ENCODE assay signal across 13 cellular contexts in the genomic region with DNA sequence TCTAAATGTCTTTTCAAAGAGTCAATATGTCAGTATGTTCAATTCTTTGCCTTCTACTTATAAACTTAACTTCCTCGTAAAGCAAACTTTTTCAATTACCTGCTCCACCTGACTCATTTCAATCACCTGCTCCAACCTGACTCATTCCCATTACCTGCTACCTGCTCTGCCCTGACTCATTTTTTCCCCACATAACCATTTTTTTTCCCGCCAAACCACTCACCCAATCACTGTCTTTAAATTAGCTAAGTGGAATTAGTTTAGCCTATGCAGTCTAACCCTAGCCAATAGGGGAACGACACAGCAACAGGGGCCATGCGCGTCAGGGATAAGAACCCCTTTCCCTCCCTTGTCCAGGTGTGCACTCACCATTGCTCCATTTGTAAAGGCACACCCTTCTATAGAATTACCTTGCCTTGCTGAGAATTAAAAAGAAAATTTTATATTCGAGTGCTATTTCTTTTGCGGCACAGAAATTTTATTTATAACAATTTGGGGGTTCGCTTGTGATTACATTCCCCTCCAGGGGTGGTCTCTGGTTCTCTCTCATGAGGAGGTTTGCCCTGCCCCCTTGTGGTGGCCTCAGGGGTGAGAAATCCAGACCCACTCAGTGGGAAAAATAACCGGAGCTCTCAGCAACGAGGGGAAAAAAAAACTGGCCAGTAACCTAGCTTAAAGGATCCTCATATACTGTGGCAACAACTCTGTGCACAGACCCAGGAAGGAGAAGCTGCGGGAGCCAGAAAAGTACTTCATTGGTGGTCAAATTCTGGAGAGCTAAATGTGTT.
DNase-seq lines count a peak whose midpoint lies in the region; FAIRE-seq and TF ChIP-seq lines count a peak whose summit lies in the region.
"Had no signal": no experiment of that assay in that cellular context is flagged by ENCODE, and none has a peak within 500 bp of the region (broad histone marks: within the 10 kb centered on the region; RNA-seq: fewer than 3 reads in every experiment).

No MANE protein-coding gene starts in this region.

- no peaks in the 10 kb centered on the region for H3K79me2 ChIP-seq in H1 (ENCODE audit: control insufficient read depth in 1 of 2, insufficient read depth in 2 of 2, low read length in 2 of 2)

- H3K4me1 Mint-ChIP-seq in activated T-cell treated with anti-CD3 and anti-CD28 coated beads, Interleukin-2, amount 50 U/mL, for 24 hours (ENCODE audit: low read depth) = peaks cover 3% of the 10 kb centered on the region

- H2BK5ac ChIP-seq in H1 (ENCODE audit: low read depth, low read length) = peak overlapping the region; percentile 52; the same call in 1 of the 2 replicates
- H2BK5ac ChIP-seq in neuronal stem cell (ENCODE audit: low read length) = no peak overlapping the region

- no peak overlapping the region for H2BK120ac ChIP-seq in H1 (replicated peaks; ENCODE audit: low read depth, low read length)
- H2BK120ac ChIP-seq in neuronal stem cell (ENCODE audit: low read depth, low read length) = no peak overlapping the region

- no peaks in the 10 kb centered on the region for H3K23me2 ChIP-seq in H1 (ENCODE audit: low read depth, low read length)

- no peak overlapping the region for H3K27ac ChIP-seq in H1 (ENCODE audit: low read depth, low read length)
- H3K27ac ChIP-seq in neuronal stem cell (replicated peaks; ENCODE audit: low read length) = no peak overlapping the region
- H3K27ac ChIP-seq: GM23248 had no signal

- 0 out of 2 replicates have a peak overlapping the region, but pooled peaks have one; percentile 92 for H2BK15ac ChIP-seq in H1 (ENCODE audit: low read length)
- no peak overlapping the region for H2BK15ac ChIP-seq in neuronal stem cell (ENCODE audit: low read length)

- peak; percentile 38 for TF ChIP-seq CTCF in NB4 (IDR thresholded peaks at IDR 0.05; ENCODE audit: low read depth, low read length)
- TF ChIP-seq CTCF in H1 (IDR thresholded peaks at IDR 0.05; ENCODE audit: control extremely low read depth in 1 of 3, insufficient read depth in 1 of 3, low read depth in 1 of 3, low read length in 3 of 3) = peak; percentile 65 to 77 (median 66)

- peak; percentile 85 to 90 for TF ChIP-seq RAD21 in H1 (IDR thresholded peaks at IDR 0.05 in 1 of 2, conservative IDR thresholded peaks at IDR 0.05 in 1 of 2; ENCODE audit: low read depth in 2 of 2, low read length in 2 of 2)

- CTCF ChIA-PET in H1 (lab: Charles Lee; ENCODE audit: partially characterized antibody) = interaction anchor here (0.5 to 2.8 kb wide), 21 partner anchors 9 to 362 kb away, joined by 3 to 25 read pairs (median 4); no protein-coding TSS in a partner anchor

- peaks cover 0 to 3% (median under 1%) of the 10 kb centered on the region in 4 experiments; a peak in 3 of 7 replicates for H3K27me3 ChIP-seq in H1 (replicated peaks in 1 of 4; ENCODE audit: control insufficient read depth in 3 of 4, extremely low read depth in 1 of 4, insufficient read depth in 3 of 4, low read length in 3 of 4)
- H3K27me3 ChIP-seq in neuronal stem cell (ENCODE audit: control insufficient read depth in 3 of 3, insufficient read depth in 3 of 3, low read depth in 1 of 3, low read length in 3 of 3) = peaks cover 0 to 1% (median 0%) of the 10 kb centered on the region in 3 experiments

- FAIRE-seq in H1 (lab: Jason Lieb, UNC) (peak; percentile 79), GM19239 (lab: Jason Lieb, UNC) (no peak)
- FAIRE-seq: colon had no signal

- no peak overlapping the region for H3K23ac ChIP-seq in H1 (ENCODE audit: insufficient read length)
- H3K23ac ChIP-seq in neuronal stem cell (ENCODE audit: low read depth, low read length, poor library complexity) = peak overlapping the region; percentile 43

- no peak overlapping the region for H3K4ac ChIP-seq in H1 (replicated peaks; ENCODE audit: insufficient read length, low read depth, low read length)
- no peak overlapping the region for H3K4ac ChIP-seq in neuronal stem cell (ENCODE audit: low read length)

- peak overlapping the region; percentile 44; the same call in 1 of the 2 replicates for H3K18ac ChIP-seq in H1 (ENCODE audit: extremely low read depth, low read length)
- H3K18ac ChIP-seq in neuronal stem cell (ENCODE audit: low read length) = no peak overlapping the region

- H3K9ac ChIP-seq in H1 (replicated peaks in 1 of 4; ENCODE audit: extremely low read depth in 1 of 4, low read depth in 3 of 4, low read length in 3 of 4) (no peak overlapping the region), neuronal stem cell (ENCODE audit: low read depth, low read length, poor library complexity) (no peak overlapping the region)
- H3K9ac ChIP-seq: GM23248 had no signal

- WGBS in H1 (ENCODE audit: extremely low coverage in 1 of 2, insufficient coverage in 1 of 2, insufficient read length in 1 of 2, insufficient replicate concordance in 2 of 2, low coverage in 1 of 2, low lambda C conversion rate in 2 of 2, missing lambda C conversion rate in 1 of 2), 2 experiments = 60% methylated on average over 11 of the region's 11 CpGs; no CpG with 5 or more reads in 1 of the 2 experiments
- 100% methylated on average over 1 of the region's 11 CpGs; no CpG with 5 or more reads in 1 of the 2 donors for WGBS in neuronal stem cell (ENCODE audit: extremely low coverage in 2 of 2, insufficient read length in 2 of 2, insufficient replicate concordance in 1 of 2), 2 donors

- DNase-seq in D341Med (ENCODE audit: low spot score) = peak; percentile 50
- no peak for DNase-seq in NB4 (ENCODE audit: low read depth)
- DNase-seq in H1 (ENCODE audit: low read depth in 1 of 2, low spot score in 2 of 2) = peak in 1 of 2 experiments; percentile 88
- DNase-seq in neuronal stem cell (ENCODE audit: low spot score) = no peak
- DNase-seq in activated T-cell treated with anti-CD3 and anti-CD28 coated beads, Interleukin-2, amount 50 U/mL, for 24 hours = no peak
- no peak for DNase-seq in KG1 (lab: John Stamatoyannopoulos, UW)
- DNase-seq in GM19239 (ENCODE audit: insufficient read length, low spot score) = no peak
- no peak for DNase-seq in NCI-H446 (lab: John Stamatoyannopoulos, UW)
- DNase-seq: GM23248; NCI-H1105; NK-92 treated with Interleukin-12 subunit alpha and Interleukin-12 subunit beta, amount 100 ng/mL, for 24 hours; T-helper 2 cell had no signal

- H3K4me1 ChIP-seq in H1 (replicated peaks in 1 of 4; ENCODE audit: control insufficient read depth in 3 of 4, insufficient read depth in 4 of 4, low read length in 3 of 4) = peaks cover 2 to 6% (median 4%) of the 10 kb centered on the region in 4 experiments; a peak in 4 of 7 replicates
- H3K4me1 ChIP-seq in neuronal stem cell (ENCODE audit: control insufficient read depth in 2 of 2, insufficient read depth in 1 of 2, low read depth in 1 of 2, low read length in 2 of 2) = no peaks in the 10 kb centered on the region

- peak overlapping the region in 1 of 2 experiments; percentile 27; a peak in 1 of 4 replicates for H3K4me2 ChIP-seq in H1 (ENCODE audit: insufficient read depth in 1 of 2, low read depth in 2 of 2, low read length in 2 of 2)
- H3K4me2 ChIP-seq in neuronal stem cell (ENCODE audit: insufficient read depth, low read length, poor library complexity, severe bottlenecking) = no peak overlapping the region

- TF ChIP-seq POLR2A in NB4 (IDR thresholded peaks at IDR 0.05; ENCODE audit: extremely low read depth, insufficient read length) (no peak), H1 (IDR thresholded peaks at IDR 0.05; ENCODE audit: control extremely low read depth in 1 of 2, low read depth in 2 of 2, low read length in 2 of 2) (no peak)

- no peak overlapping the region for H4K5ac ChIP-seq in H1 (ENCODE audit: insufficient read length, low read depth, low read length)

- H3K36me3 ChIP-seq in H1 (ENCODE audit: control insufficient read depth in 2 of 4, insufficient read depth in 4 of 4, low read length in 3 of 4) = peaks cover 0 to 3% (median 0%) of the 10 kb centered on the region in 4 experiments; a peak in 1 of 8 replicates
- peaks cover 0 to 3% of the 10 kb centered on the region in 2 donors for H3K36me3 ChIP-seq in neuronal stem cell (replicated peaks in 1 of 2; ENCODE audit: control insufficient read depth in 2 of 2, insufficient read depth in 2 of 2, low read length in 2 of 2)

- H3K9me3 Mint-ChIP-seq in activated T-cell treated with anti-CD3 and anti-CD28 coated beads, Interleukin-2, amount 50 U/mL, for 24 hours = peaks cover 19% of the 10 kb centered on the region

- H3K4me3 ChIP-seq in NB4 (ENCODE audit: low read depth, low read length) (no peak overlapping the region), H1 (ENCODE audit: extremely low read depth in 1 of 4, insufficient read depth in 2 of 4, low read depth in 3 of 4, low read length in 4 of 4) (no peak overlapping the region), neuronal stem cell (ENCODE audit: low read length in 2 of 2) (no peak overlapping the region)
- H3K4me3 ChIP-seq: GM23248 had no signal

- 0 out of 2 replicates have a peak overlapping the region, but pooled peaks have one; percentile 82 for H2AK5ac ChIP-seq in H1 (ENCODE audit: low read depth, low read length)
- no peak overlapping the region for H2AK5ac ChIP-seq in neuronal stem cell (ENCODE audit: low read depth, low read length)

- H3K9me3 ChIP-seq in H1 (ENCODE audit: insufficient read depth in 2 of 2, low read depth in 1 of 2, low read length in 1 of 2) (no peaks in the 10 kb centered on the region), neuronal stem cell (replicated peaks in 1 of 2; ENCODE audit: control insufficient read depth in 2 of 2, insufficient read depth in 1 of 2, low read depth in 1 of 2, low read length in 2 of 2) (peaks cover 0 to 4% of the 10 kb centered on the region in 2 donors)

- H4K8ac ChIP-seq in H1 (ENCODE audit: extremely low read depth, insufficient read depth, low read length) (no peak overlapping the region), neuronal stem cell (ENCODE audit: low read depth, low read length) (no peak overlapping the region)

- H3K27me3 Mint-ChIP-seq in activated T-cell treated with anti-CD3 and anti-CD28 coated beads, Interleukin-2, amount 50 U/mL, for 24 hours = no peaks in the 10 kb centered on the region

- H2BK20ac ChIP-seq in H1 (ENCODE audit: low read length) = peak overlapping the region; percentile 80; the same call in 1 of the 2 replicates

- no peak overlapping the region for H2AFZ ChIP-seq in H1 (ENCODE audit: low read length)
- H2AFZ ChIP-seq in neuronal stem cell (ENCODE audit: low read length) = no peak overlapping the region
- H2AFZ ChIP-seq: GM23248 had no signal

- POLR2A ChIA-PET in H1 (lab: Charles Lee; ENCODE audit: partially characterized antibody) = interaction anchor here (0.6 to 1.6 kb wide), 7 partner anchors 10 to 308 kb away, joined by 3 to 8 read pairs (median 3); no protein-coding TSS in a partner anchor

- no peaks in the 10 kb centered on the region for H4K20me1 ChIP-seq in H1 (replicated peaks in 1 of 2; ENCODE audit: control insufficient read depth in 1 of 2, insufficient read depth in 2 of 2, low read length in 2 of 2)

- H3K56ac ChIP-seq in H1 (replicated peaks; ENCODE audit: insufficient read length, low read depth, low read length) = no peak overlapping the region

- H3K4me3 Mint-ChIP-seq in activated T-cell treated with anti-CD3 and anti-CD28 coated beads, Interleukin-2, amount 50 U/mL, for 24 hours = no peak overlapping the region

- TF ChIP-seq EP300 in H1 (IDR thresholded peaks at IDR 0.05; ENCODE audit: borderline replicate concordance in 1 of 2, low read depth in 2 of 2, low read length in 2 of 2) = no peak

- H3K79me1 ChIP-seq in H1 (ENCODE audit: low read depth, low read length) (no peaks in the 10 kb centered on the region), neuronal stem cell (ENCODE audit: low read depth, low read length) (no peaks in the 10 kb centered on the region)

- no peaks in the 10 kb centered on the region for H3K36me3 Mint-ChIP-seq in activated T-cell treated with anti-CD3 and anti-CD28 coated beads, Interleukin-2, amount 50 U/mL, for 24 hours (ENCODE audit: low read depth)

- 0 out of 2 replicates have a peak overlapping the region, but pooled peaks have one; percentile 84 for H2BK12ac ChIP-seq in H1 (ENCODE audit: low read depth, low read length)
- no peak overlapping the region for H2BK12ac ChIP-seq in neuronal stem cell (ENCODE audit: low read length)

- no peak overlapping the region for H3K27ac Mint-ChIP-seq in activated T-cell treated with anti-CD3 and anti-CD28 coated beads, Interleukin-2, amount 50 U/mL, for 24 hours

- no peak overlapping the region for H3K14ac ChIP-seq in H1 (ENCODE audit: insufficient read length)
- no peak overlapping the region for H3K14ac ChIP-seq in neuronal stem cell (ENCODE audit: low read length)

- H4K91ac ChIP-seq in H1 (replicated peaks; ENCODE audit: insufficient read length, low read length) (no peak overlapping the region), neuronal stem cell (ENCODE audit: low read depth, low read length, poor library complexity) (no peak overlapping the region)
